Comparison of ENCODE assay signal across 18 cellular contexts in the genomic region with DNA sequence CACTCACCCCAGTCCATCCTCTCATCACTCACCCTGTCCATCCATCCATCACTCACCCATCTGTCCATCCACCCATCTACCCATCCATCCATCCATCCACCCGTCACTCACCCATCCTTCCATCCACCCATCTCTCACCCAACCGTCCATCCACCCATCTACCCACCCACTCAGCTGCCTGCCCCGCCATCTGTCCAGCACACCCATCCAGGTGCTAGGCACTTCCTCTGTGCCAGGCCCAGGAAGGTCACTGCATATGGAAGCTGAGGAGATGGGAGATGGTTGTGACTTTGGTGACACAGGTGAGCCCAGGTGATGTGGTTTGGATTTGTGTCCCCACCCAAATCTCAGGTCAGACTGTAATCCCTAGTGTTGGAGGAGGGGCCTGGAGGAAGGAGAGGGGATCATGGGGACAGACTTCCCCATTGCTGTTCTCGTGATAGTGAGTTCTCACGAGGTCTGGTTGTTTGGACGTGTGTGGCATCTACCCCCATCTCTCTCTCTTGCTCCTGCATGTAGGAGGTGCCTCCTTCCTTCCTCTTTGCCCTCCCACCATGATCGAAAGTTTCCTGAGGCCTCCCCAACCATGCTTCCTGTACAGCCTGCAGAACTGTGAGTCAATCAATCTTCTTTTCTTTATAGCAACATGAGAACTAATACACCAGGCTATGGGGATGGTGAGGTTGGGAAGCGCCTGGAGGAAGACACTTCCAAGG. TPM values are rescaled to one million over a fixed set of nuclear protein-coding genes. Genes with fewer than 3 reads are reported as not detected.
A peak's percentile ranks its signal among the peaks of the same experiment; 100 is the strongest.
DNase-seq lines count a peak whose midpoint lies in the region; ATAC-seq, FAIRE-seq and TF ChIP-seq lines count a peak whose summit lies in the region.
"Had no signal": no experiment of that assay in that cellular context is flagged by ENCODE, and none has a peak within 500 bp of the region (broad histone marks: within the 10 kb centered on the region; RNA-seq: fewer than 3 reads in every experiment).

No MANE protein-coding gene starts in this region.

- H3K36me3 ChIP-seq in BLaER1 (peaks cover 56% of the 10 kb centered on the region), mucosa of descending colon (ENCODE audit: low read depth) (no peaks in the 10 kb centered on the region), testis (ENCODE audit: low read depth, missing control alignments) (no peaks in the 10 kb centered on the region)

- H3K27me3 Mint-ChIP-seq in activated CD8-positive, alpha-beta T cell treated with anti-CD3 and anti-CD28 coated beads, Interleukin-2, amount 10 ng/mL, durations not matched to agents 7 days and 5 days (ENCODE audit: low read depth), result no peaks in the 10 kb centered on the region

- peak overlapping the region; percentile 16 for H3K27ac Mint-ChIP-seq in activated CD8-positive, alpha-beta T cell treated with anti-CD3 and anti-CD28 coated beads, Interleukin-2, amount 10 ng/mL, durations not matched to agents 7 days and 5 days
- H3K27ac Mint-ChIP-seq: T-helper 2 cell treated with Interferon-gamma antibody and Interleukin-4, amounts not matched to agents 5 μg/mL and 100 μg/mL, for 36 hours had no signal

- DNase-seq in GM19239 (ENCODE audit: insufficient read length, low spot score), result no peak
- DNase-seq in activated CD8-positive, alpha-beta T cell treated with anti-CD3 and anti-CD28 coated beads, Interleukin-2, amount 10 ng/mL, durations not matched to agents 7 days and 5 days, result no peak
- DNase-seq in mucosa of descending colon, result peak in 2 of 3 donors; percentile 7 to 19
- DNase-seq in OCI-M2 (lab: John Stamatoyannopoulos, UW; ENCODE audit: unreplicated experiment), result no peak
- DNase-seq in ACHN, result no peak
- no peak for DNase-seq in testis
- DNase-seq: activated CD4-positive, alpha-beta T cell treated with anti-CD3 and anti-CD28 coated beads, Interleukin-2, amount 50 U/mL, for 4 hours; activated gamma-delta T cell treated with Interleukin-2 at 50 U/mL for 16 hours; central memory CD4-positive, alpha-beta T cell; DMS79; foreskin melanocyte; mesendoderm; NCI-H2107; substantia nigra had no signal

- in situ Hi-C loops in ACHN (cut with HindIII; ENCODE audit: low pct_ligation_motif_present, low pct_unique_long_range_greater_than_20kb, low sequenced_read_pairs), result no loop called here

- H3K27ac ChIP-seq in BLaER1 (0 out of 2 replicates have a peak overlapping the region, but pooled peaks have one; percentile 13), testis (no peak overlapping the region)
- H3K27ac ChIP-seq: skin epidermis had no signal

- H3K36me3 Mint-ChIP-seq in activated CD8-positive, alpha-beta T cell treated with anti-CD3 and anti-CD28 coated beads, Interleukin-2, amount 10 ng/mL, durations not matched to agents 7 days and 5 days (ENCODE audit: low read depth), result peaks cover 40% of the 10 kb centered on the region

- H4K20me1 ChIP-seq in BLaER1, result no peaks in the 10 kb centered on the region

- no peak for TF ChIP-seq POLR2A in testis (IDR thresholded peaks at IDR 0.05)

- peaks cover 3% of the 10 kb centered on the region for H3K4me1 Mint-ChIP-seq in activated CD8-positive, alpha-beta T cell treated with anti-CD3 and anti-CD28 coated beads, Interleukin-2, amount 10 ng/mL, durations not matched to agents 7 days and 5 days (ENCODE audit: low read depth)

- H3K4me3 ChIP-seq in BLaER1 (no peak overlapping the region), mucosa of descending colon (no peak overlapping the region), testis (no peak overlapping the region)
- H3K4me3 ChIP-seq: skin epidermis had no signal

- ATAC-seq in activated CD8-positive, alpha-beta T cell treated with anti-CD3 and anti-CD28 coated beads, Interleukin-2, amount 10 ng/mL, durations not matched to agents 7 days and 5 days, result no peak
- no peak for ATAC-seq in mucosa of descending colon
- ATAC-seq in GM19351 (IDR thresholded peaks at IDR 0.05; ENCODE audit: unreplicated experiment), result no peak

- POLR2A ChIA-PET in activated CD8-positive, alpha-beta T cell treated with anti-CD3 and anti-CD28 coated beads, Interleukin-2, amount 10 ng/mL, durations not matched to agents 7 days and 5 days (lab: Charles Lee), result no interaction called here

- H3K9me3 ChIP-seq in BLaER1 (0 out of 2 replicates have a peak, but pooled peaks cover 13% of the 10 kb centered on the region), mucosa of descending colon (no peaks in the 10 kb centered on the region), testis (no peaks in the 10 kb centered on the region)

- 91 to 92% methylated on average over 8 of the region's 8 CpGs for WGBS in testis, 2 donors

- H3K4me2 ChIP-seq in BLaER1, result peak overlapping the region; percentile 39

- TF ChIP-seq CTCF in mucosa of descending colon (IDR thresholded peaks at IDR 0.05) (no peak), testis (IDR thresholded peaks at IDR 0.05) (no peak)

- CTCF ChIA-PET in activated CD8-positive, alpha-beta T cell treated with anti-CD3 and anti-CD28 coated beads, Interleukin-2, amount 10 ng/mL, durations not matched to agents 7 days and 5 days (lab: Charles Lee), result no interaction called here

- no peak overlapping the region for H3K4me3 Mint-ChIP-seq in activated CD8-positive, alpha-beta T cell treated with anti-CD3 and anti-CD28 coated beads, Interleukin-2, amount 10 ng/mL, durations not matched to agents 7 days and 5 days
- H3K4me3 Mint-ChIP-seq: T-helper 2 cell treated with Interferon-gamma antibody and Interleukin-4, amounts not matched to agents 5 μg/mL and 100 μg/mL, for 36 hours had no signal

- H3K9ac ChIP-seq in BLaER1, result no peak overlapping the region

- peak; percentile 35 for FAIRE-seq in GM19239 (lab: Jason Lieb, UNC)

- H3K9me3 Mint-ChIP-seq in activated CD8-positive, alpha-beta T cell treated with anti-CD3 and anti-CD28 coated beads, Interleukin-2, amount 10 ng/mL, durations not matched to agents 7 days and 5 days (ENCODE audit: insufficient read depth), result no peaks in the 10 kb centered on the region

- H3K27me3 ChIP-seq in BLaER1 (no peaks in the 10 kb centered on the region), testis (no peaks in the 10 kb centered on the region)

- H3K4me1 ChIP-seq in BLaER1 (peaks cover 12% of the 10 kb centered on the region), mucosa of descending colon (ENCODE audit: low read depth) (no peaks in the 10 kb centered on the region), testis (no peaks in the 10 kb centered on the region)

- intact Hi-C loops in mucosa of descending colon (cut with DNase I, micrococcal nuclease), result no loop called here
- intact Hi-C loops in testis (cut with DNase I; ENCODE audit: low total_unique reads), result no loop called here

RNA-seq across cellular contexts. Expression of a gene that starts 15.9 kb away (rescaled TPM):
- total RNA-seq in activated CD8-positive, alpha-beta T cell treated with anti-CD3 and anti-CD28 coated beads, Interleukin-2, amount 10 ng/mL, durations not matched to agents 7 days and 5 days, result 1 to 10 TPM; 2.2 to 3.1 TPM
- total RNA-seq in mucosa of descending colon (1 to 10 TPM; 1.3 to 1.8 (median 1.6) TPM), testis (1 to 10 TPM; 2.9 to 5.5 TPM)
- 28.4 TPM for polyA plus RNA-seq in testis (ENCODE audit: insufficient read depth, low read depth, low replicate concordance)

Comparison
In these comparisons a context has a peak if more than half of its experiments do, and no peak if none do; other contexts are left out.
1. DNase-seq: peak in mucosa of descending colon (2 of 3); none in GM19239 (single experiment), activated CD8-positive, alpha-beta T cell treated with anti-CD3 and anti-CD28 coated beads, Interleukin-2, amount 10 ng/mL, durations not matched to agents 7 days and 5 days (single experiment), OCI-M2 (single experiment), ACHN (single experiment) and testis (single experiment).